ENCODE assay signal across 8 cellular contexts in genomic region chr1:153978274-153978909, GRCh38. TPM values are rescaled to one million over a fixed set of nuclear protein-coding genes. Genes with fewer than 3 reads are reported as not detected.
DNase-seq lines count a peak whose midpoint lies in the region; ATAC-seq, FAIRE-seq and TF ChIP-seq lines count a peak whose summit lies in the region.

No MANE protein-coding gene starts in this region.

- no peak overlapping the region for H4K5ac ChIP-seq in mesendoderm (ENCODE audit: low read length)

- H3K4ac ChIP-seq in mesendoderm (ENCODE audit: low read depth, low read length), result no peak overlapping the region

- CTCF ChIA-PET in GM12878 (lab: Yijun Ruan, JAX), result interaction anchor here (0.8 to 6.6 kb wide), 17 partner anchors 9 to 468 kb away, joined by 3 to 62 read pairs (median 6); partner anchors contain the start of genes CREB3L4, DENND4B, ILF2 and RAB13

- H3K56ac ChIP-seq in mesendoderm (ENCODE audit: low read length), result no peak overlapping the region

- H3K23ac ChIP-seq in mesendoderm (ENCODE audit: low read length), result no peak overlapping the region

- DNase-seq in left ventricle myocardium inferior, result no peak
- no peak for DNase-seq in cardiac septum (ENCODE audit: low spot score)
- DNase-seq in GM12878 (ENCODE audit: low read depth, low spot score), result no peak
- DNase-seq in mesendoderm, result no peak
- DNase-seq in uterus, result no peak
- no peak for DNase-seq in NCI-H2081 treated with DMSO at 0.1 percent for 48 hours (lab: John Stamatoyannopoulos, UW)

- peak; percentile 23 for FAIRE-seq in GM12878 (lab: Jason Lieb, UNC)

- no peak overlapping the region for H2BK120ac ChIP-seq in mesendoderm (ENCODE audit: low read depth, low read length)

- H3K27ac ChIP-seq in left ventricle myocardium inferior (replicated peaks) (peak overlapping the region; percentile 94), GM12878 (ENCODE audit: control insufficient read depth, insufficient read depth) (peak overlapping the region; percentile 86), mesendoderm (ENCODE audit: low read depth, low read length) (no peak overlapping the region), uterus (peak overlapping the region; percentile 93 to 94)

- H3K9me3 ChIP-seq in left ventricle myocardium inferior (replicated peaks) (no peaks in the 10 kb centered on the region), GM12878 (replicated peaks; ENCODE audit: control insufficient read depth, insufficient read depth, low read length) (no peaks in the 10 kb centered on the region), uterus (no peaks in the 10 kb centered on the region)

- H3K4me2 ChIP-seq in GM12878 (ENCODE audit: control insufficient read depth, insufficient read depth) (peak overlapping the region; percentile 69), mesendoderm (ENCODE audit: low read length) (peak overlapping the region; percentile 97)

- peak overlapping the region; percentile 88 for H3K9ac ChIP-seq in GM12878 (ENCODE audit: control insufficient read depth, insufficient read depth, low read length)
- H3K9ac ChIP-seq in mesendoderm (ENCODE audit: low read length), result peak overlapping the region; percentile 85

- peaks cover 37% of the 10 kb centered on the region for H3K4me1 ChIP-seq in left ventricle myocardium inferior
- peaks cover 4% of the 10 kb centered on the region; the same call in 1 of the 2 replicates for H3K4me1 ChIP-seq in GM12878 (ENCODE audit: control insufficient read depth, insufficient read depth, low read length)
- no peaks in the 10 kb centered on the region for H3K4me1 ChIP-seq in mesendoderm (ENCODE audit: control insufficient read depth, low read depth, low read length)
- H3K4me1 ChIP-seq in uterus, result peaks cover 0 to 7% of the 10 kb centered on the region in 2 donors

- intact Hi-C loops in left ventricle myocardium inferior (cut with micrococcal nuclease) (no loop called here), cardiac septum (cut with DNase I) (loop anchor here (2.0 to 5.0 kb wide), 2 partner anchors 20 to 306 kb away; partner anchors contain the start of genes CRTC2 and ILF2), GM12878 (cut with micrococcal nuclease; ENCODE audit: unreplicated experiment) (no loop called here), uterus (cut with DNase I; ENCODE audit: low total_unique reads) (loop anchor here (10.0 kb wide), 1 partner anchor 184 kb away; no protein-coding TSS in a partner anchor)

- H3K27me3 ChIP-seq in left ventricle myocardium inferior (ENCODE audit: low read depth) (no peaks in the 10 kb centered on the region), GM12878 (replicated peaks in 1 of 2; ENCODE audit: control insufficient read depth in 2 of 2, insufficient read depth in 2 of 2, low read length in 1 of 2) (no peaks in the 10 kb centered on the region), mesendoderm (ENCODE audit: insufficient read depth, low read length, poor library complexity) (no peaks in the 10 kb centered on the region), uterus (no peaks in the 10 kb centered on the region)

- no peak for TF ChIP-seq EP300 in GM12878 (IDR thresholded peaks at IDR 0.05; ENCODE audit: borderline replicate concordance in 1 of 2, control insufficient read depth in 1 of 2, low read depth in 2 of 2, low read length in 2 of 2)

- 0 out of 3 replicates have a peak, but pooled peaks have one; percentile 2 for ATAC-seq in GM12878
- no peak for ATAC-seq in GM21529 (IDR thresholded peaks at IDR 0.05; ENCODE audit: unreplicated experiment)
- ATAC-seq in HG02852 (IDR thresholded peaks at IDR 0.05; ENCODE audit: unreplicated experiment), result no peak

- H4K8ac ChIP-seq in mesendoderm (ENCODE audit: low read depth, low read length), result no peak overlapping the region

- H3K4me3 ChIP-seq in left ventricle myocardium inferior (peak overlapping the region; percentile 87), GM12878 (peak overlapping the region; percentile 87), mesendoderm (ENCODE audit: low read length) (no peak overlapping the region), uterus (peak overlapping the region; percentile 94 to 98)

- H3K79me2 ChIP-seq in GM12878 (ENCODE audit: control insufficient read depth, insufficient read depth, low read length) (peaks cover 22% of the 10 kb centered on the region), mesendoderm (ENCODE audit: control insufficient read depth, insufficient read depth, low read length) (peaks cover 11% of the 10 kb centered on the region)

- in situ Hi-C loops in GM12878 (cut with MboI), result no loop called here

- RAD21 ChIA-PET in GM12878 (lab: Charles Lee; ENCODE audit: unreplicated experiment), result interaction anchor here (1.1 to 4.0 kb wide), 12 partner anchors 10 to 307 kb away, joined by 3 to 42 read pairs (median 8); partner anchors contain the start of genes CREB3L4, DENND4B, GATAD2B and ILF2

- TF ChIP-seq CTCF in left ventricle myocardium inferior (IDR thresholded peaks at IDR 0.05; ENCODE audit: borderline replicate concordance), result no peak
- no peak for TF ChIP-seq CTCF in GM12878 (IDR thresholded peaks at IDR 0.05 in 2 of 3, conservative IDR thresholded peaks at IDR 0.05 in 1 of 3; ENCODE audit: control insufficient read depth in 2 of 3, extremely low read depth in 1 of 3, insufficient read depth in 1 of 3, low read depth in 3 of 3, low read length in 3 of 3)
- no peak for TF ChIP-seq CTCF in uterus (IDR thresholded peaks at IDR 0.05)

- TF ChIP-seq POLR2A in GM12878 (IDR thresholded peaks at IDR 0.05; ENCODE audit: low read depth, low read length) (no peak), uterus (IDR thresholded peaks at IDR 0.05) (no peak)

- no peaks in the 10 kb centered on the region for H4K20me1 ChIP-seq in GM12878 (ENCODE audit: control insufficient read depth, insufficient read depth)

- BruUV-seq in GM12878 (replicated peaks; lab: Mats Ljungman, UMichigan), result no TSS peak

- SMC1A ChIA-PET in GM12878 (lab: Charles Lee; ENCODE audit: uncharacterized antibody, unreplicated experiment), result interaction anchor here (0.6 to 5.0 kb wide), 21 partner anchors 8 to 406 kb away, joined by 3 to 82 read pairs (median 4); partner anchors contain the start of genes CREB3L4, DENND4B, GATAD2B and RAB13

- H2BK15ac ChIP-seq in mesendoderm (replicated peaks; ENCODE audit: low read depth), result no peak overlapping the region

- H2AFZ ChIP-seq in GM12878 (ENCODE audit: control insufficient read depth, low read depth, low read length), result peak overlapping the region; percentile 78

- no peak overlapping the region for H2AK5ac ChIP-seq in mesendoderm (ENCODE audit: low read length)

- H3K36me3 ChIP-seq in left ventricle myocardium inferior, result peaks cover 40% of the 10 kb centered on the region
- peaks cover 8 to 12% of the 10 kb centered on the region in 2 experiments for H3K36me3 ChIP-seq in GM12878 (ENCODE audit: control insufficient read depth in 2 of 2, insufficient read depth in 2 of 2, low read length in 1 of 2)
- H3K36me3 ChIP-seq in mesendoderm (ENCODE audit: control insufficient read depth, insufficient read depth, low read length), result peaks cover 9% of the 10 kb centered on the region
- H3K36me3 ChIP-seq in uterus, result no peaks in the 10 kb centered on the region

- POLR2A ChIA-PET in GM12878 (lab: Charles Lee), result interaction anchor here (0.5 to 5.3 kb wide), 15 partner anchors 8 to 181 kb away, joined by 3 to 132 read pairs (median 6); partner anchors contain the start of genes CREB3L4, CRTC2, DENND4B and GATAD2B

- peaks cover 3% of the 10 kb centered on the region for H3K79me1 ChIP-seq in mesendoderm (ENCODE audit: low read length)

- 55% methylated on average over 9 of the region's 9 CpGs for whole genome bisulfite sequencing in GM12878 (ENCODE audit: insufficient coverage, insufficient replicate concordance, low lambda C conversion rate, missing lambda C conversion rate)
- no CpG with 5 or more reads among the region's 9 CpGs for WGBS in mesendoderm (ENCODE audit: extremely low coverage, insufficient coverage, low lambda C conversion rate)

- no peak overlapping the region for H2BK5ac ChIP-seq in mesendoderm (ENCODE audit: low read length)

- no peak for TF ChIP-seq RAD21 in GM12878 (IDR thresholded peaks at IDR 0.05; ENCODE audit: insufficient read depth, low read depth, low read length)

- no peak overlapping the region for H3K18ac ChIP-seq in mesendoderm (ENCODE audit: low read length)

RNA-seq across cellular contexts. Expression of gene JTB, which starts 0.9 kb away (rescaled TPM):
- total RNA-seq in left ventricle myocardium inferior (75.8 TPM), cardiac septum (61.7 TPM), GM12878 (2014; rRNA removed) (265 and 276 TPM in 2 replicates), GM12878 (2014; rRNA removed; fragmentation: Illumina TruSeq; extraction: Trizol) (95.3 and 103 TPM in 2 replicates), GM12878 (2021) (173 and 174 TPM in 2 replicates), uterus (100 to 1,000 TPM in 3 of 4 donors, 10 to 100 TPM in 1; 91.1 to 253 (median 175) TPM)
- total RNA-seq in GM12878 (2013; cell fraction: nucleolus; rRNA removed), result 41.3 and 42.6 TPM in 2 replicates
- 116 TPM for polyA plus RNA-seq in GM12878 (2011; ENCODE audit: low read depth)
- polyA plus RNA-seq in GM12878 (2011; rRNA removed) (136 and 144 TPM in 2 replicates), GM12878 (2014; fragmentation: Illumina TruSeq; extraction: Trizol) (57.8 and 85.9 TPM in 2 replicates), GM12878 (2014; fragmentation: Nextera tagmentation; extraction: Ambion mirVana) (10 to 100 TPM; 25.0 to 67.7 TPM), GM12878 (2014; rRNA removed) (247 and 255 TPM in 2 replicates), GM12878 (2016; fragmentation: Nextera tagmentation; extraction: Ambion mirVana) (100 to 1,000 TPM; 292 to 298 TPM)
- polyA plus RNA-seq in GM12878 (2011; cell fraction: cytosol; rRNA removed), result 203 and 204 TPM in 2 replicates
- 103 and 123 TPM in 2 replicates for polyA plus RNA-seq in GM12878 (2011; cell fraction: nucleus; rRNA removed)
- 151 and 159 TPM in 2 replicates for polyA plus RNA-seq in GM12878 (2012)
- polyA minus RNA-seq in GM12878 (2011; rRNA and poly(A)+ RNA removed), result 34.9 and 51.0 TPM in 2 replicates
- 30.6 and 37.3 TPM in 2 replicates for polyA minus RNA-seq in GM12878 (2011; cell fraction: cytosol; rRNA and poly(A)+ RNA removed)
- polyA minus RNA-seq in GM12878 (2011; cell fraction: nucleus; rRNA and poly(A)+ RNA removed), result 20.2 and 24.3 TPM in 2 replicates
- polyA plus RNA-seq in mesendoderm (2013, experiment 1 of 2), result 106 TPM
- polyA plus RNA-seq in mesendoderm (2013, experiment 2 of 2), result 103 TPM

RNA-seq across cellular contexts. Expression of gene RAB13, which starts 7.7 kb away (rescaled TPM):
- total RNA-seq in left ventricle myocardium inferior (59.3 TPM), cardiac septum (57.3 TPM), GM12878 (2014; rRNA removed) (4.6 and 5.9 TPM in 2 replicates), GM12878 (2014; rRNA removed; fragmentation: Illumina TruSeq; extraction: Trizol) (11.0 and 12.4 TPM in 2 replicates), GM12878 (2021) (20.4 and 22.2 TPM in 2 replicates), uterus (100 to 1,000 TPM in 1 of 4 donors, 10 to 100 TPM in 3; 16.9 to 120 (median 33.2) TPM)
- total RNA-seq in GM12878 (2013; cell fraction: nucleolus; rRNA removed), result 3.7 and 3.8 TPM in 2 replicates
- 21.7 TPM for polyA plus RNA-seq in GM12878 (2011; ENCODE audit: low read depth)
- polyA plus RNA-seq in GM12878 (2011; rRNA removed) (0.75 and 0.86 TPM in 2 replicates), GM12878 (2014; fragmentation: Illumina TruSeq; extraction: Trizol) (30.7 and 34.1 TPM in 2 replicates), GM12878 (2014; fragmentation: Nextera tagmentation; extraction: Ambion mirVana) (10 to 100 TPM in 1 of 2 experiments, 1 to 10 TPM in 1; 7.9 to 17.2 TPM), GM12878 (2014; rRNA removed) (12.7 and 15.5 TPM in 2 replicates), GM12878 (2016; fragmentation: Nextera tagmentation; extraction: Ambion mirVana) (10 to 100 TPM; 16.3 to 19.2 TPM)
- 0.32 and 0.57 TPM in 2 replicates for polyA plus RNA-seq in GM12878 (2011; cell fraction: cytosol; rRNA removed)
- 0.18 and 0.24 TPM in 2 replicates for polyA plus RNA-seq in GM12878 (2011; cell fraction: nucleus; rRNA removed)
- 39.2 and 41.9 TPM in 2 replicates for polyA plus RNA-seq in GM12878 (2012)
- polyA minus RNA-seq in GM12878 (2011; rRNA and poly(A)+ RNA removed), result 0.29 TPM in 1 of 2 replicates, not detected in the other
- 1.1 TPM in 1 of 2 replicates, not detected in the other for polyA minus RNA-seq in GM12878 (2011; cell fraction: cytosol; rRNA and poly(A)+ RNA removed)
- 0.48 TPM in 1 of 2 replicates, not detected in the other for polyA minus RNA-seq in GM12878 (2011; cell fraction: nucleus; rRNA and poly(A)+ RNA removed)
- 270 TPM for polyA plus RNA-seq in mesendoderm (2013, experiment 1 of 2)
- polyA plus RNA-seq in mesendoderm (2013, experiment 2 of 2), result 280 TPM

RNA-seq across cellular contexts. Expression of gene CREB3L4, which starts 10.7 kb away (rescaled TPM):
- total RNA-seq in left ventricle myocardium inferior (4.8 TPM), cardiac septum (3.8 TPM), GM12878 (2014; rRNA removed) (14.0 and 15.6 TPM in 2 replicates), GM12878 (2014; rRNA removed; fragmentation: Illumina TruSeq; extraction: Trizol) (11.6 and 12.2 TPM in 2 replicates), GM12878 (2021) (10.9 and 11.3 TPM in 2 replicates), uterus (10 to 100 TPM in 3 of 4 donors, 1 to 10 TPM in 1; 1.8 to 16.1 (median 13.0) TPM)
- total RNA-seq in GM12878 (2013; cell fraction: nucleolus; rRNA removed), result 21.5 and 22.0 TPM in 2 replicates
- polyA plus RNA-seq in GM12878 (2011; ENCODE audit: low read depth), result 7.8 TPM
- polyA plus RNA-seq in GM12878 (2011; rRNA removed) (9.7 and 11.9 TPM in 2 replicates), GM12878 (2014; fragmentation: Illumina TruSeq; extraction: Trizol) (10.0 and 12.5 TPM in 2 replicates), GM12878 (2014; fragmentation: Nextera tagmentation; extraction: Ambion mirVana) (10 to 100 TPM in 1 of 2 experiments, 1 to 10 TPM in 1; 9.7 to 12.9 TPM), GM12878 (2014; rRNA removed) (13.1 and 13.4 TPM in 2 replicates), GM12878 (2016; fragmentation: Nextera tagmentation; extraction: Ambion mirVana) (10 to 100 TPM; 11.2 to 11.9 TPM)
- 13.6 and 16.7 TPM in 2 replicates for polyA plus RNA-seq in GM12878 (2011; cell fraction: cytosol; rRNA removed)
- 25.1 and 37.1 TPM in 2 replicates for polyA plus RNA-seq in GM12878 (2011; cell fraction: nucleus; rRNA removed)
- 10.0 and 13.9 TPM in 2 replicates for polyA plus RNA-seq in GM12878 (2012)
- 14.5 and 23.8 TPM in 2 replicates for polyA minus RNA-seq in GM12878 (2011; rRNA and poly(A)+ RNA removed)
- 4.8 and 4.9 TPM in 2 replicates for polyA minus RNA-seq in GM12878 (2011; cell fraction: cytosol; rRNA and poly(A)+ RNA removed)
- polyA minus RNA-seq in GM12878 (2011; cell fraction: nucleus; rRNA and poly(A)+ RNA removed), result 9.6 and 14.0 TPM in 2 replicates
- 15.2 TPM for polyA plus RNA-seq in mesendoderm (2013, experiment 1 of 2)
- 13.7 TPM for polyA plus RNA-seq in mesendoderm (2013, experiment 2 of 2)

RNA-seq across cellular contexts. Expression of gene RPS27, which starts 12.2 kb away (rescaled TPM):
- total RNA-seq in left ventricle myocardium inferior (1,061 TPM), cardiac septum (712 TPM), GM12878 (2014; rRNA removed) (5,288 and 5,830 TPM in 2 replicates), GM12878 (2014; rRNA removed; fragmentation: Illumina TruSeq; extraction: Trizol) (9,122 and 9,683 TPM in 2 replicates), GM12878 (2021) (2,708 and 2,801 TPM in 2 replicates), uterus (1,000 to 10,000 TPM in 3 of 4 donors, 100 to 1,000 TPM in 1; 826 to 6,388 (median 2,664) TPM)
- 225 and 307 TPM in 2 replicates for total RNA-seq in GM12878 (2013; cell fraction: nucleolus; rRNA removed)
- polyA plus RNA-seq in GM12878 (2011; ENCODE audit: low read depth), result 7,877 TPM
- polyA plus RNA-seq in GM12878 (2011; rRNA removed) (8,626 and 8,787 TPM in 2 replicates), GM12878 (2014; fragmentation: Illumina TruSeq; extraction: Trizol) (13,800 and 18,255 TPM in 2 replicates), GM12878 (2014; fragmentation: Nextera tagmentation; extraction: Ambion mirVana) (over 10,000 TPM in 1 of 2 experiments, 1,000 to 10,000 TPM in 1; 9,903 to 14,234 TPM), GM12878 (2014; rRNA removed) (8,943 and 9,277 TPM in 2 replicates), GM12878 (2016; fragmentation: Nextera tagmentation; extraction: Ambion mirVana) (1,000 to 10,000 TPM; 3,244 to 3,511 TPM)
- 5,415 and 5,719 TPM in 2 replicates for polyA plus RNA-seq in GM12878 (2011; cell fraction: cytosol; rRNA removed)
- 1,388 and 2,538 TPM in 2 replicates for polyA plus RNA-seq in GM12878 (2011; cell fraction: nucleus; rRNA removed)
- polyA plus RNA-seq in GM12878 (2012), result 15,754 and 16,740 TPM in 2 replicates
- polyA minus RNA-seq in GM12878 (2011; rRNA and poly(A)+ RNA removed), result 620 and 1,060 TPM in 2 replicates
- polyA minus RNA-seq in GM12878 (2011; cell fraction: cytosol; rRNA and poly(A)+ RNA removed), result 286 and 348 TPM in 2 replicates
- 366 and 428 TPM in 2 replicates for polyA minus RNA-seq in GM12878 (2011; cell fraction: nucleus; rRNA and poly(A)+ RNA removed)
- 16,135 TPM for polyA plus RNA-seq in mesendoderm (2013, experiment 1 of 2)
- 16,181 TPM for polyA plus RNA-seq in mesendoderm (2013, experiment 2 of 2)

RNA-seq across cellular contexts. Expression of gene SLC39A1, which starts 15.1 kb away (rescaled TPM):
- 39.8 TPM for total RNA-seq in left ventricle myocardium inferior
- 40.2 TPM for total RNA-seq in cardiac septum
- 77.9 and 89.0 TPM in 2 replicates for total RNA-seq in GM12878 (2013; cell fraction: nucleolus; rRNA removed)
- 78.0 and 79.1 TPM in 2 replicates for total RNA-seq in GM12878 (2014; rRNA removed)
- 48.7 and 51.2 TPM in 2 replicates for total RNA-seq in GM12878 (2014; rRNA removed; fragmentation: Illumina TruSeq; extraction: Trizol)
- total RNA-seq in GM12878 (2021), result 67.7 and 68.3 TPM in 2 replicates
- 33.2 TPM for polyA plus RNA-seq in GM12878 (2011; ENCODE audit: low read depth)
- 61.1 and 79.6 TPM in 2 replicates for polyA plus RNA-seq in GM12878 (2011; rRNA removed)
- 116 and 131 TPM in 2 replicates for polyA plus RNA-seq in GM12878 (2011; cell fraction: cytosol; rRNA removed)
- 60.2 and 80.5 TPM in 2 replicates for polyA plus RNA-seq in GM12878 (2011; cell fraction: nucleus; rRNA removed)
- polyA plus RNA-seq in GM12878 (2012), result 55.5 and 66.2 TPM in 2 replicates
- 58.5 and 64.0 TPM in 2 replicates for polyA plus RNA-seq in GM12878 (2014; fragmentation: Illumina TruSeq; extraction: Trizol)
- 10 to 100 TPM in 1 of 2 experiments, 1 to 10 TPM in 1; 8.8 to 20.6 TPM for polyA plus RNA-seq in GM12878 (2014; fragmentation: Nextera tagmentation; extraction: Ambion mirVana)
- 77.0 and 77.2 TPM in 2 replicates for polyA plus RNA-seq in GM12878 (2014; rRNA removed)
- polyA plus RNA-seq in GM12878 (2016; fragmentation: Nextera tagmentation; extraction: Ambion mirVana), result 10 to 100 TPM; 88.9 to 98.6 TPM
- 63.3 and 106 TPM in 2 replicates for polyA minus RNA-seq in GM12878 (2011; rRNA and poly(A)+ RNA removed)
- polyA minus RNA-seq in GM12878 (2011; cell fraction: cytosol; rRNA and poly(A)+ RNA removed), result 31.5 and 35.2 TPM in 2 replicates
- polyA minus RNA-seq in GM12878 (2011; cell fraction: nucleus; rRNA and poly(A)+ RNA removed), result 30.1 and 33.3 TPM in 2 replicates
- polyA plus RNA-seq in mesendoderm (2013, experiment 1 of 2), result 162 TPM
- 160 TPM for polyA plus RNA-seq in mesendoderm (2013, experiment 2 of 2)
- total RNA-seq in uterus, result 10 to 100 TPM; 66.3 to 96.2 (median 83.6) TPM

Comparison
In these comparisons a context has a peak if more than half of its experiments do, and no peak if none do; other contexts are left out.
1. intact Hi-C loops: an anchor here in cardiac septum (2.0 to 5.0 kb wide) and uterus (10.0 kb wide); none called in left ventricle myocardium inferior and GM12878.